In the genomic region with DNA sequence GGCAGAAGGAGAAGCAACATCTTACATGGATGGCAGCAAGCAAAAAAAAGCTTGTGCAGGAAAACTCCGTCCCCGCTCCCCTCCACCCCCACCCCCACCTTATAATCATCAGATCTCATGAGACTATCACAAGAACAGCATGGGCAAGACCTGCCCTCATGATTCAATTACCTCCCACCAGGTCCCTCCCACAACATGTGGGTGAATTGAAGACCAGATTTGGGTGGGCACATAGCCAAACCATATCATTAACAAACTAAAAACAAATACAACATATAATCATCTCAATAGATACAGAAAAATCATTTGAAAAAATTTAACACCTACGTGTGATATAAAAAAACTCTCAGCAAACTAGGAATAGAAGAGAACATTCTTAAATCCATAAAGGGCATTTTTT, we compare ENCODE assay signal across 34 cellular contexts.
"Had no signal": no experiment of that assay in that cellular context is flagged by ENCODE, and none has a peak within 500 bp of the region (broad histone marks: within the 10 kb centered on the region; RNA-seq: fewer than 3 reads in every experiment).

No MANE protein-coding gene starts in this region.

- DNase-seq: Karpas-422, Kasumi-1, MG63, MM.1S, MV-4-11, NCI-H1048, NCI-H1092, NCI-H1092 treated with DMSO at 0.1 percent for 48 hours, NCI-H1105, NCI-H1105 treated with DMSO at 0.1 percent for 48 hours, NCI-H1417, NCI-H1417 treated with DMSO at 0.1 percent for 48 hours, NCI-H1436, NCI-H1436 treated with DMSO at 0.1 percent for 48 hours, NCI-H146, NCI-H1694, NCI-H1694 treated with DMSO at 0.1 percent for 48 hours, NCI-H187, NCI-H187 treated with DMSO at 0.1 percent for 48 hours, NCI-H1930, NCI-H2029, NCI-H2029 treated with DMSO at 0.1 percent for 48 hours, NCI-H2081, NCI-H2081 treated with DMSO at 0.1 percent for 48 hours, NCI-H2107, NCI-H2171, NCI-H2171 treated with DMSO at 0.1 percent for 48 hours, NCI-H2227 treated with DMSO at 0.1 percent for 48 hours, NCI-H226, NCI-H345, NCI-H446, NCI-H446 treated with DMSO at 0.1 percent for 48 hours, NCI-H510A had no signal

- H3K36me3 ChIP-seq: MG63 had no signal

- H3K4me3 ChIP-seq: MG63 had no signal

- H3K9me3 ChIP-seq: MG63 had no signal

- H3K27ac ChIP-seq: KMS-11 had no signal
